In genomic region chr2:226649871-226650660, GRCh38 we compare ENCODE assay signal across 8 cellular contexts.
A peak's percentile ranks its signal among the peaks of the same experiment; 100 is the strongest.
DNase-seq lines count a peak whose midpoint lies in the region; ATAC-seq, FAIRE-seq and TF ChIP-seq lines count a peak whose summit lies in the region.

No MANE protein-coding gene starts in this region.

- no peaks in the 10 kb centered on the region for H3K27me3 ChIP-seq in HUES48 (ENCODE audit: control insufficient read depth, insufficient read depth, low read length)
- no peaks in the 10 kb centered on the region for H3K27me3 ChIP-seq in keratinocyte (ENCODE audit: control insufficient read depth, extremely low read depth, insufficient read depth, low read length)

- no peaks in the 10 kb centered on the region for H4K20me1 ChIP-seq in keratinocyte (ENCODE audit: control insufficient read depth, extremely low read depth, insufficient read depth, low read length)

- H3K9me1 ChIP-seq in keratinocyte (ENCODE audit: control insufficient read depth, extremely low read depth, insufficient read depth, low read length) = no peaks in the 10 kb centered on the region

- H3K4me3 ChIP-seq in HUES48 (ENCODE audit: low read depth, low read length) = no peak overlapping the region
- H3K4me3 ChIP-seq in keratinocyte (ENCODE audit: control insufficient read depth in 2 of 3, extremely low read depth in 1 of 3, insufficient read depth in 2 of 3, low read depth in 1 of 3, low read length in 3 of 3) = peak overlapping the region in 2 of 3 experiments; percentile 22 to 84

- H3K4me2 ChIP-seq in keratinocyte (ENCODE audit: control insufficient read depth, extremely low read depth, insufficient read depth, low read depth, low read length) = peak overlapping the region; percentile 80

- H3K4me3 Mint-ChIP-seq in T-helper 17 cell = peak overlapping the region; percentile 52

- FAIRE-seq in keratinocyte (lab: Jason Lieb, UNC) = peak; percentile 99

- DNase-seq in DMS153 (lab: John Stamatoyannopoulos, UW) = peak; percentile 92
- no peak for DNase-seq in T-helper 17 cell
- DNase-seq in brain pericyte (ENCODE audit: low read depth, low spot score) = peak; percentile 98
- DNase-seq in keratinocyte (ENCODE audit: low read depth, low spot score) = peak; percentile 94
- DNase-seq in stimulated activated CD4-positive, alpha-beta T cell treated with anti-CD3 and anti-CD28 coated beads, Interleukin-15, amount 100 ng/mL, for 48 hours (ENCODE audit: low read depth in 2 of 2) = peak; percentile 18 to 22
- DNase-seq in NCI-H526 treated with DMSO at 0.1 percent for 48 hours (lab: John Stamatoyannopoulos, UW) = no peak

- H3K4me1 ChIP-seq in HUES48 (ENCODE audit: control insufficient read depth, insufficient read depth, low read length) = peaks cover 18% of the 10 kb centered on the region
- peaks cover 39% of the 10 kb centered on the region for H3K4me1 ChIP-seq in keratinocyte (ENCODE audit: control insufficient read depth, extremely low read depth, insufficient read depth, low read length)

- peak overlapping the region; percentile 56 for H3K27ac Mint-ChIP-seq in T-helper 17 cell

- TF ChIP-seq CTCF in keratinocyte (optimal IDR thresholded peaks at IDR 0.05 in 1 of 3, IDR thresholded peaks at IDR 0.05 in 1 of 3, conservative IDR thresholded peaks at IDR 0.05 in 1 of 3; ENCODE audit: extremely low read depth in 1 of 3, insufficient read depth in 2 of 3, low read length in 3 of 3) = no peak

- H3K9ac ChIP-seq in HUES48 (ENCODE audit: low read depth, low read length) (no peak overlapping the region), keratinocyte (ENCODE audit: control insufficient read depth, extremely low read depth, insufficient read depth, low read length) (peak overlapping the region; percentile 51)

- H3K27ac ChIP-seq in HUES48 (ENCODE audit: low read depth, low read length) (peak overlapping the region; percentile 96), keratinocyte (ENCODE audit: control insufficient read depth, insufficient read depth, low read length) (peak overlapping the region; percentile 91)

- H3K9me3 ChIP-seq in HUES48 (ENCODE audit: control insufficient read depth, insufficient read depth, low read length) (peaks cover 9% of the 10 kb centered on the region), T-helper 17 cell (ENCODE audit: control insufficient read depth, low read length, poor library complexity, severe bottlenecking) (no peaks in the 10 kb centered on the region), keratinocyte (ENCODE audit: control insufficient read depth, low read depth, low read length) (peaks cover 4% of the 10 kb centered on the region)

- dilution Hi-C loops in keratinocyte (cut with MboI; ENCODE audit: extremely low pct_ligation_motif_present, low sequenced_read_pairs) = no loop called here

- no peaks in the 10 kb centered on the region for H3K36me3 Mint-ChIP-seq in T-helper 17 cell (ENCODE audit: low read depth)

- no peaks in the 10 kb centered on the region for H3K36me3 ChIP-seq in HUES48 (ENCODE audit: control insufficient read depth, insufficient read depth, low read length)
- H3K36me3 ChIP-seq in keratinocyte (ENCODE audit: control insufficient read depth in 2 of 2, extremely low read depth in 1 of 2, insufficient read depth in 2 of 2, low read length in 2 of 2) = peaks cover 0 to 8% of the 10 kb centered on the region in 2 experiments

- peaks cover 19% of the 10 kb centered on the region for H3K79me2 ChIP-seq in keratinocyte (ENCODE audit: control insufficient read depth, insufficient read depth, low read length)

- H3K27me3 Mint-ChIP-seq in T-helper 17 cell = no peaks in the 10 kb centered on the region

- ATAC-seq in GM21619 (IDR thresholded peaks at IDR 0.05; ENCODE audit: unreplicated experiment) (peak; percentile 84), T-helper 17 cell (peak; percentile 84)

- H3K4me1 Mint-ChIP-seq in T-helper 17 cell = peaks cover 9% of the 10 kb centered on the region

- H2AFZ ChIP-seq in keratinocyte (ENCODE audit: control insufficient read depth, low read length) = no peak overlapping the region

Comparison
In these comparisons a context has a peak if more than half of its experiments do, and no peak if none do; other contexts are left out.
1. DNase-seq: peak in DMS153 (single experiment), brain pericyte (single experiment), keratinocyte (single experiment) and stimulated activated CD4-positive, alpha-beta T cell treated with anti-CD3 and anti-CD28 coated beads, Interleukin-15, amount 100 ng/mL, for 48 hours (2 of 2); none in T-helper 17 cell (0 of 3) and NCI-H526 treated with DMSO at 0.1 percent for 48 hours (single experiment).